In genomic region chr1:67493148-67493547, GRCh38 we compare ENCODE assay signal across 28 cellular contexts.
"Had no signal": no experiment of that assay in that cellular context is flagged by ENCODE, and none has a peak within 500 bp of the region (broad histone marks: within the 10 kb centered on the region; RNA-seq: fewer than 3 reads in every experiment).

No MANE protein-coding gene starts in this region.

- H3K27ac ChIP-seq: neural progenitor cell, neutrophil, ovary, pancreas, parathyroid adenoma, prostate gland, psoas muscle, right atrium auricular region, right lobe of liver, sigmoid colon, skin epidermis, spleen had no signal

- H3K4me1 ChIP-seq: neural progenitor cell, pancreas, parathyroid adenoma, prostate gland, psoas muscle, right atrium auricular region, sigmoid colon, spleen had no signal

- H3K9ac ChIP-seq: neural progenitor cell, parathyroid adenoma had no signal

- H3K4me2 ChIP-seq: neural progenitor cell, smooth muscle cell had no signal

- FAIRE-seq: pancreas, small intestine had no signal

- H3K79me2 ChIP-seq: parathyroid adenoma had no signal

- H3K9me3 ChIP-seq: neutrophil, ovary, pancreas, prostate gland, psoas muscle, right atrium auricular region, right lobe of liver, sigmoid colon, spleen had no signal

- ATAC-seq: naive thymus-derived CD8-positive, alpha-beta T cell; natural killer cell; natural killer cell treated with Interleukin-12 subunit alpha and Interleukin-12 subunit beta and Interleukin-15 and Interleukin-18, amount 100 ng/mL, for 72 hours; pancreas; psoas muscle; right cardiac atrium; right lobe of liver; sciatic nerve had no signal

- H2AFZ ChIP-seq: neural progenitor cell, parathyroid adenoma had no signal

- H3K4me3 ChIP-seq: neural progenitor cell, ovary, pancreas, prostate gland, psoas muscle, right atrium auricular region, right lobe of liver, sigmoid colon, skin epidermis, smooth muscle cell, spleen had no signal

- DNase-seq: naive thymus-derived CD8-positive, alpha-beta T cell; natural killer cell; nephron progenitor cell; nucleus accumbens; occipital lobe; ovary; pancreas; posterior cingulate gyrus; psoas muscle; retina; right cardiac atrium; right lobe of liver; sigmoid colon; small intestine; spleen; stimulated activated CD4-positive, alpha-beta T cell treated with anti-CD3 and anti-CD28 coated beads, Interleukin-12 subunit alpha, Interleukin-12 subunit beta, amount 100 ng/mL, for 4 hours; stimulated activated CD4-positive, alpha-beta T cell treated with anti-CD3 and anti-CD28 coated beads, Interleukin-15, amount 100 ng/mL, for 24 hours; stimulated activated CD4-positive, alpha-beta T cell treated with anti-CD3 and anti-CD28 coated beads, Interleukin-1b, Interleukin-23, amount 100 ng/mL, for 48 hours; stimulated activated CD4-positive, alpha-beta T cell treated with anti-CD3 and anti-CD28 coated beads, Interleukin-2, amount 100 ng/mL, for 24 hours had no signal

- H3K36me3 ChIP-seq: neural progenitor cell, neutrophil, ovary, pancreas, prostate gland, right atrium auricular region, right lobe of liver, sigmoid colon, spleen had no signal

- H3K27me3 ChIP-seq: neural progenitor cell, neutrophil, ovary, pancreas, right atrium auricular region, right lobe of liver, sigmoid colon, spleen had no signal
